In the genomic region with DNA sequence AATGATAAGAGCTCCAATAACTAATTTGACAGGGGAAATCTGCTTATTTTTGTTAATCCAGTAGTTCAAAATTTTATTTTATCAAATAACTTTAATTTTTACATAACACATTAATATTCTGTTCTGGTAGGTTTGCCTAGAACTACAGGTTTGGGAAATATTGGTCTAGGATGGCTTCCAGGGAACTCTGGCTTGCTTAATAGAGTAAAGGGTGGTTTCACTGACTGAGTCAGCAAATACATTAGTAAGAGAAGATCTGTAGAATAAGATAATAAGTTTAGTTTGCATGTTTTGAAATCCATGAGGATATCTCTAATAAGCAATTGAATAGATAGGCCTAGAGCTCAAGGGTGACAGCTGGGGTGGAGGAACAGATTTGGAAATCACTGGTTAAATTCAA, we compare ENCODE assay signal across 26 cellular contexts.
"Had no signal": no experiment of that assay in that cellular context is flagged by ENCODE, and none has a peak within 500 bp of the region (broad histone marks: within the 10 kb centered on the region; RNA-seq: fewer than 3 reads in every experiment).

No MANE protein-coding gene starts in this region.

- H3K4me3 ChIP-seq: esophagus muscularis mucosa, hepatocyte, ovary, psoas muscle, right atrium auricular region, skin epidermis, stomach, suprapubic skin, tibial nerve had no signal

- H3K27ac ChIP-seq: esophagus muscularis mucosa, hepatocyte, neutrophil, ovary, psoas muscle, right atrium auricular region, skin epidermis, stomach, suprapubic skin, tibial nerve had no signal

- ATAC-seq: left ventricle myocardium superior; psoas muscle; stimulated activated effector memory CD8-positive, alpha-beta T cell treated with anti-CD3 and anti-CD28 coated beads, Interleukin-12 subunit alpha, Interleukin-12 subunit beta, amount 100 ng/mL, for 72 hours had no signal

- H3K4me3 Mint-ChIP-seq: activated naive CD8-positive, alpha-beta T cell treated with anti-CD3 and anti-CD28 coated beads for 36 hours; brain; immature natural killer cell; nephron; stimulated activated effector memory CD8-positive, alpha-beta T cell treated with anti-CD3 and anti-CD28 coated beads, Interleukin-12 subunit alpha, Interleukin-12 subunit beta, amount 100 ng/mL, for 72 hours had no signal

- H3K27me3 ChIP-seq: esophagus muscularis mucosa, hepatocyte, neutrophil, ovary, right atrium auricular region, stomach, suprapubic skin, tibial nerve had no signal

- H3K4me1 ChIP-seq: esophagus muscularis mucosa, psoas muscle, right atrium auricular region, stomach, suprapubic skin, tibial nerve had no signal

- H3K27ac Mint-ChIP-seq: activated naive CD8-positive, alpha-beta T cell treated with anti-CD3 and anti-CD28 coated beads for 36 hours; brain; immature natural killer cell; nephron; stimulated activated effector memory CD8-positive, alpha-beta T cell treated with anti-CD3 and anti-CD28 coated beads, Interleukin-12 subunit alpha, Interleukin-12 subunit beta, amount 100 ng/mL, for 72 hours had no signal

- H3K4me1 Mint-ChIP-seq: activated naive CD8-positive, alpha-beta T cell treated with anti-CD3 and anti-CD28 coated beads for 36 hours; brain; immature natural killer cell; nephron; stimulated activated effector memory CD8-positive, alpha-beta T cell treated with anti-CD3 and anti-CD28 coated beads, Interleukin-12 subunit alpha, Interleukin-12 subunit beta, amount 100 ng/mL, for 72 hours had no signal

- H3K36me3 ChIP-seq: esophagus muscularis mucosa, neutrophil, ovary, right atrium auricular region, stomach, suprapubic skin, tibial nerve had no signal

- H3K27me3 Mint-ChIP-seq: brain had no signal

- DNase-seq: activated gamma-delta T cell treated with Interleukin-2 at 50 U/mL for 16 hours; activated naive CD8-positive, alpha-beta T cell treated with anti-CD3 and anti-CD28 coated beads for 36 hours; activated T-cell treated with anti-CD3 and anti-CD28 coated beads, Interleukin-2, amount 50 U/mL, for 1 hour; amygdala; central memory CD4-positive, alpha-beta T cell; effector memory CD4-positive, alpha-beta T cell; glutamatergic neuron; immature natural killer cell; kidney glomerular epithelial cell; left ventricle myocardium superior; mesenchymal stem cell; ovary; psoas muscle; stimulated activated CD4-positive, alpha-beta T cell treated with anti-CD3 and anti-CD28 coated beads, Interleukin-2, amount 100 ng/mL, for 24 hours; stomach; T-helper 1 cell had no signal

- H3K9me3 ChIP-seq: neutrophil, ovary, suprapubic skin had no signal

- H3K36me3 Mint-ChIP-seq: activated naive CD8-positive, alpha-beta T cell treated with anti-CD3 and anti-CD28 coated beads for 36 hours; brain; stimulated activated effector memory CD8-positive, alpha-beta T cell treated with anti-CD3 and anti-CD28 coated beads, Interleukin-12 subunit alpha, Interleukin-12 subunit beta, amount 100 ng/mL, for 72 hours had no signal
